In the genomic region with DNA sequence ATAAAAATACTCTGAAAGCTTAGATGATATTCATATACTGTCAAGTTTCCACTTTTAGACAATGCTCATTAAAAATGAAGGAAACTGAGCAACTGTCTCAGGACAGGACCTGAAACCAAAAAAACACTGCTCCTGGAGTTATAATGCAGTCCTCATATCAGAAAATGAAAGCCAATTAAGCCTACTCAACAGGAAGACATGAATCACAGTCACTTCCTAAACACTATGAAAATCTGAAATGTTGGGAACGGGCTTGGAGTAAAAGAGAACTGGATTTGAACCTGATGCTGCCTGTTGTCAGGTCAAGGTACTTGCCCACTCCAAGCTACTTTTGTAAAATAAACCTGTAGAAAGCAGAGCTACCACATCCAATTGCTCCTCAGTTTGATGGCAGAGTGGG, we compare ENCODE assay signal across 21 cellular contexts.
"Had no signal": no experiment of that assay in that cellular context is flagged by ENCODE, and none has a peak within 500 bp of the region (broad histone marks: within the 10 kb centered on the region; RNA-seq: fewer than 3 reads in every experiment).

No MANE protein-coding gene starts in this region.

- DNase-seq: activated B cell treated with CpG ODN at 0.5 μM for 24 hours; activated CD4-positive, alpha-beta T cell treated with anti-CD3 and anti-CD28 coated beads for 36 hours; activated CD4-positive, alpha-beta T cell treated with anti-CD3 and anti-CD28 coated beads, Interleukin-2, amount 50 U/mL, for 4 hours; activated CD8-positive, alpha-beta memory T cell treated with anti-CD3 and anti-CD28 coated beads for 24 hours; activated CD8-positive, alpha-beta memory T cell treated with anti-CD3 and anti-CD28 coated beads, Interleukin-2, amount 50 U/mL, for 4 hours; activated T-cell treated with anti-CD3 and anti-CD28 coated beads, Interleukin-2, amount 50 U/mL, for 24 hours; adrenal gland; cerebellar nuclear complex; foreskin keratinocyte; glutamatergic neuron; immature natural killer cell; kidney glomerular epithelial cell; left lung; mammary epithelial cell; midbrain; right lobe of liver; stimulated activated CD4-positive, alpha-beta T cell treated with anti-CD3 and anti-CD28 coated beads, Interleukin-1b, Interleukin-23, amount 100 ng/mL, for 48 hours; stimulated activated naive CD8-positive, alpha-beta T cell treated with anti-CD3 and anti-CD28 coated beads, Interleukin-15, amount 100 ng/mL, for 72 hours; T-helper 1 cell had no signal

- ATAC-seq: activated CD4-positive, alpha-beta T cell treated with anti-CD3 and anti-CD28 coated beads for 36 hours; activated T-helper 17 cell treated with anti-CD3 and anti-CD28 coated beads, Interleukin-2, amount 50 U/mL, for 72 hours; foreskin keratinocyte; left lung; stimulated activated effector memory CD8-positive, alpha-beta T cell treated with anti-CD3 and anti-CD28 coated beads, Interleukin-12 subunit alpha, Interleukin-12 subunit beta, amount 100 ng/mL, for 72 hours; stimulated activated naive CD8-positive, alpha-beta T cell treated with anti-CD3 and anti-CD28 coated beads, Interleukin-15, amount 100 ng/mL, for 72 hours had no signal
